ENCODE assay signal across 18 cellular contexts in genomic region chr5:132821791-132822190, GRCh38. TPM values are rescaled to one million over a fixed set of nuclear protein-coding genes. Genes with fewer than 3 reads are reported as not detected.
DNase-seq lines count a peak whose midpoint lies in the region; ATAC-seq and TF ChIP-seq lines count a peak whose summit lies in the region.
"Had no signal": no experiment of that assay in that cellular context is flagged by ENCODE, and none has a peak within 500 bp of the region (broad histone marks: within the 10 kb centered on the region; RNA-seq: fewer than 3 reads in every experiment).

No MANE protein-coding gene starts in this region.

- no peak overlapping the region for H4K8ac ChIP-seq in neuronal stem cell (ENCODE audit: low read depth, low read length)

- intact Hi-C loops in aorta (cut with DNase I), result loop anchor here (2.0 to 5.0 kb wide), 2 partner anchors 67 to 69 kb away; no protein-coding TSS in a partner anchor

- no peak overlapping the region for H3K27ac ChIP-seq in GM23248
- H3K27ac ChIP-seq in fibroblast of lung (ENCODE audit: insufficient read depth, low read length), result no peak overlapping the region
- no peak overlapping the region for H3K27ac ChIP-seq in neuronal stem cell (replicated peaks; ENCODE audit: low read length)
- no peak overlapping the region for H3K27ac ChIP-seq in aorta (ENCODE audit: low read depth in 1 of 2, low read length in 2 of 2)
- H3K27ac ChIP-seq: cardiac muscle cell had no signal

- H4K20me1 ChIP-seq in GM23248 (ENCODE audit: insufficient read depth) (no peaks in the 10 kb centered on the region), fibroblast of lung (ENCODE audit: control insufficient read depth, extremely low read depth, insufficient read depth, low read length) (no peaks in the 10 kb centered on the region)

- H2BK5ac ChIP-seq in neuronal stem cell (ENCODE audit: low read length), result no peak overlapping the region

- DNase-seq in GM23248 (peak; percentile 59), NCI-H446 treated with DMSO at 0.1 percent for 48 hours (lab: John Stamatoyannopoulos, UW) (peak; percentile 49), fibroblast of lung (ENCODE audit: low read depth in 2 of 2) (peak; percentile 48 to 62), neuronal stem cell (ENCODE audit: low spot score) (no peak), NCI-H1417 (lab: John Stamatoyannopoulos, UW) (no peak), NCI-H1048 (lab: John Stamatoyannopoulos, UW) (no peak), aorta (no peak)
- DNase-seq: Caco-2; left colon; NCI-H526; occipital lobe; SIG-M5; stimulated activated naive CD4-positive, alpha-beta T cell had no signal

- H2BK120ac ChIP-seq in neuronal stem cell (ENCODE audit: low read depth, low read length), result no peak overlapping the region

- H2AK5ac ChIP-seq in neuronal stem cell (ENCODE audit: low read depth, low read length), result no peak overlapping the region

- H2BK12ac ChIP-seq in neuronal stem cell (ENCODE audit: low read length), result no peak overlapping the region

- H3K4me1 ChIP-seq in GM23248 (ENCODE audit: insufficient read depth) (no peaks in the 10 kb centered on the region), fibroblast of lung (ENCODE audit: control insufficient read depth, extremely low read depth, insufficient read depth, low read length) (peaks cover 2% of the 10 kb centered on the region), neuronal stem cell (ENCODE audit: control insufficient read depth in 2 of 2, insufficient read depth in 1 of 2, low read depth in 1 of 2, low read length in 2 of 2) (peaks cover 0 to 4% of the 10 kb centered on the region in 2 donors), aorta (ENCODE audit: control insufficient read depth in 1 of 2, insufficient read depth in 2 of 2, low read length in 2 of 2) (no peaks in the 10 kb centered on the region)
- H3K4me1 ChIP-seq: Caco-2 had no signal

- H2AFZ ChIP-seq in GM23248 (no peak overlapping the region), fibroblast of lung (ENCODE audit: low read length) (no peak overlapping the region), neuronal stem cell (ENCODE audit: low read length) (peak overlapping the region; percentile 49)

- H3K4me2 ChIP-seq in GM23248 (ENCODE audit: unreplicated experiment), result no peak overlapping the region
- no peak overlapping the region for H3K4me2 ChIP-seq in fibroblast of lung (ENCODE audit: extremely low read depth, insufficient read depth, low read length)
- no peak overlapping the region for H3K4me2 ChIP-seq in neuronal stem cell (ENCODE audit: insufficient read depth, low read length, poor library complexity, severe bottlenecking)

- H3K4me3 ChIP-seq in GM23248 (no peak overlapping the region), fibroblast of lung (replicated peaks in 1 of 4; ENCODE audit: control extremely low read depth in 1 of 4, insufficient read depth in 1 of 4, low read depth in 3 of 4, low read length in 4 of 4) (no peak overlapping the region), neuronal stem cell (ENCODE audit: low read length in 2 of 2) (no peak overlapping the region), aorta (ENCODE audit: low read length in 2 of 2) (no peak overlapping the region)
- H3K4me3 ChIP-seq: cardiac muscle cell, GM12878 had no signal

- no peak overlapping the region for H3K23ac ChIP-seq in neuronal stem cell (ENCODE audit: low read depth, low read length, poor library complexity)

- H3K36me3 ChIP-seq in GM23248 (ENCODE audit: low read depth), result no peaks in the 10 kb centered on the region
- H3K36me3 ChIP-seq in fibroblast of lung (ENCODE audit: control insufficient read depth, insufficient read depth, low read length), result no peaks in the 10 kb centered on the region
- H3K36me3 ChIP-seq in neuronal stem cell (replicated peaks in 1 of 2; ENCODE audit: control insufficient read depth in 2 of 2, insufficient read depth in 2 of 2, low read length in 2 of 2), result no peaks in the 10 kb centered on the region
- no peaks in the 10 kb centered on the region for H3K36me3 ChIP-seq in aorta (ENCODE audit: control insufficient read depth in 1 of 2, insufficient read depth in 2 of 2, low read length in 1 of 2)
- H3K36me3 ChIP-seq: cardiac muscle cell had no signal

- H3K27me3 ChIP-seq in GM23248 (replicated peaks; ENCODE audit: insufficient read depth), result no peaks in the 10 kb centered on the region
- H3K27me3 ChIP-seq in fibroblast of lung (ENCODE audit: control insufficient read depth, insufficient read depth, low read length), result no peaks in the 10 kb centered on the region
- H3K27me3 ChIP-seq in neuronal stem cell (ENCODE audit: control insufficient read depth in 3 of 3, insufficient read depth in 3 of 3, low read depth in 1 of 3, low read length in 3 of 3), result peaks cover 12 to 69% (median 45%) of the 10 kb centered on the region in 3 experiments
- H3K27me3 ChIP-seq in aorta (ENCODE audit: control insufficient read depth in 1 of 2, insufficient read depth in 2 of 2, low read length in 1 of 2), result no peaks in the 10 kb centered on the region

- no peak overlapping the region for H3K14ac ChIP-seq in neuronal stem cell (ENCODE audit: low read length)

- H3K9ac ChIP-seq in GM23248, result no peak overlapping the region
- no peak overlapping the region for H3K9ac ChIP-seq in fibroblast of lung (ENCODE audit: insufficient read depth, low read length)
- H3K9ac ChIP-seq in neuronal stem cell (ENCODE audit: low read depth, low read length, poor library complexity), result no peak overlapping the region

- in situ Hi-C loops in GM23248 (cut with MboI), result loop anchor here (25.0 kb wide), 1 partner anchor 434 kb away; no protein-coding TSS in a partner anchor

- no peaks in the 10 kb centered on the region for H3K79me2 ChIP-seq in GM23248 (ENCODE audit: insufficient read depth)
- H3K79me2 ChIP-seq in fibroblast of lung (ENCODE audit: control insufficient read depth, insufficient read depth, low read length), result no peaks in the 10 kb centered on the region

- no peak overlapping the region for H3K18ac ChIP-seq in neuronal stem cell (ENCODE audit: low read length)

- no peaks in the 10 kb centered on the region for H3K79me1 ChIP-seq in neuronal stem cell (ENCODE audit: low read depth, low read length)

- no peak overlapping the region for H3K4ac ChIP-seq in neuronal stem cell (ENCODE audit: low read length)

- H3K9me3 ChIP-seq in GM23248 (ENCODE audit: low read depth), result no peaks in the 10 kb centered on the region
- H3K9me3 ChIP-seq in fibroblast of lung (ENCODE audit: control insufficient read depth, insufficient read depth, low read depth, low read length), result no peaks in the 10 kb centered on the region
- peaks cover 0 to 2% of the 10 kb centered on the region in 2 donors for H3K9me3 ChIP-seq in neuronal stem cell (replicated peaks in 1 of 2; ENCODE audit: control insufficient read depth in 2 of 2, insufficient read depth in 1 of 2, low read depth in 1 of 2, low read length in 2 of 2)
- no peaks in the 10 kb centered on the region for H3K9me3 ChIP-seq in aorta (ENCODE audit: control insufficient read depth, low read length)
- H3K9me3 ChIP-seq: Caco-2 had no signal

- 59 to 63% methylated on average over 1 of the region's 1 CpG for WGBS in GM23248 (ENCODE audit: low coverage in 1 of 2, low lambda C conversion rate in 2 of 2, missing lambda C conversion rate in 2 of 2), 2 experiments
- no CpG with 5 or more reads among the region's 1 CpG for WGBS in neuronal stem cell (ENCODE audit: extremely low coverage in 2 of 2, insufficient read length in 2 of 2, insufficient replicate concordance in 1 of 2), 2 donors
- 95 to 100% methylated on average over 1 of the region's 1 CpG for WGBS in aorta, 2 donors

- H3F3A ChIP-seq in GM23248 (ENCODE audit: insufficient read depth), result peaks cover 11% of the 10 kb centered on the region

- H4K91ac ChIP-seq in neuronal stem cell (ENCODE audit: low read depth, low read length, poor library complexity), result no peak overlapping the region

- H2BK15ac ChIP-seq in neuronal stem cell (ENCODE audit: low read length), result no peak overlapping the region

- ATAC-seq in HG02763 (IDR thresholded peaks at IDR 0.05; ENCODE audit: unreplicated experiment), result no peak
- ATAC-seq in aorta (ENCODE audit: low FRiP score), result no peak
- ATAC-seq: esophagus mucosa, GM12878, HCT116, left colon had no signal

- no peak for TF ChIP-seq CTCF in fibroblast of lung (conservative IDR thresholded peaks at IDR 0.05 in 1 of 2, IDR thresholded peaks at IDR 0.05 in 1 of 2; ENCODE audit: low read depth in 1 of 2, low read length in 2 of 2)

- no peaks in the 10 kb centered on the region for H3K9me2 ChIP-seq in GM23248 (ENCODE audit: insufficient read depth)

RNA-seq across cellular contexts. Expression of gene SHROOM1, which starts 8.7 kb away (rescaled TPM):
- total RNA-seq in GM23248 (2014; rRNA removed; shearing (Covaris generic)), result 9.9 and 13.2 TPM in 2 replicates
- polyA plus RNA-seq in GM23248 (2016; fragmentation: Nextera tagmentation; extraction: Ambion mirVana) (3.8 and 3.9 TPM in 2 replicates), fibroblast of lung (2.9 and 6.2 TPM in 2 replicates), aorta (10 to 100 TPM in 1 of 2 donors, 1 to 10 TPM in 1; 1.4 to 11.7 TPM)
- total RNA-seq in fibroblast of lung (4.1 and 6.1 TPM in 2 replicates), aorta (10 to 100 TPM in 1 of 2 donors, 1 to 10 TPM in 1; 6.1 to 15.0 TPM)
- polyA plus RNA-seq in fibroblast of lung (2012), result 5.4 and 6.7 TPM in 2 replicates
- 4.2 and 6.3 TPM in 2 replicates for polyA minus RNA-seq in fibroblast of lung (ENCODE audit: low replicate concordance)
- 1.7 TPM for polyA plus RNA-seq in neuronal stem cell (2013, experiment 1 of 2)
- polyA plus RNA-seq in neuronal stem cell (2013, experiment 2 of 2), result 1.8 TPM

RNA-seq across cellular contexts. Expression of gene SOWAHA, which starts 8.7 kb away (rescaled TPM):
- not detected in 2 replicates for total RNA-seq in GM23248 (2014; rRNA removed; shearing (Covaris generic))
- polyA plus RNA-seq in GM23248 (2016; fragmentation: Nextera tagmentation; extraction: Ambion mirVana) (not detected in 2 replicates), fibroblast of lung (0.02 and 0.03 TPM in 2 replicates), aorta (1 to 10 TPM in 1 of 2 donors, under 1 TPM in 1; 0.41 to 9.5 TPM)
- total RNA-seq in fibroblast of lung (0.17 and 0.26 TPM in 2 replicates), aorta (under 1 TPM in 1 of 2 donors, not detected in 1; 0.18 TPM)
- not detected in 2 replicates for polyA plus RNA-seq in fibroblast of lung (2012)
- not detected in 2 replicates for polyA minus RNA-seq in fibroblast of lung (ENCODE audit: low replicate concordance)
- polyA plus RNA-seq in neuronal stem cell (2013, experiment 1 of 2), result 0.03 TPM
- 0.01 TPM for polyA plus RNA-seq in neuronal stem cell (2013, experiment 2 of 2)
- total RNA-seq: cardiac muscle cell had no signal
- polyA plus RNA-seq: cardiac muscle cell had no signal

RNA-seq across cellular contexts. Expression of gene GDF9, which starts 44.5 kb away (rescaled TPM):
- 0.32 TPM in 1 of 2 replicates, not detected in the other for total RNA-seq in GM23248 (2014; rRNA removed; shearing (Covaris generic))
- polyA plus RNA-seq in GM23248 (2016; fragmentation: Nextera tagmentation; extraction: Ambion mirVana), result not detected in 2 replicates
- total RNA-seq in fibroblast of lung, result under 0.01 and 0.17 TPM in 2 replicates
- 0.07 and 0.11 TPM in 2 replicates for polyA plus RNA-seq in fibroblast of lung
- 0.05 TPM in 1 of 2 replicates, not detected in the other for polyA plus RNA-seq in fibroblast of lung (2012)
- not detected in 2 replicates for polyA minus RNA-seq in fibroblast of lung (ENCODE audit: low replicate concordance)
- polyA plus RNA-seq in neuronal stem cell (2013, experiment 1 of 2), result 0.13 TPM
- polyA plus RNA-seq in neuronal stem cell (2013, experiment 2 of 2), result 0.26 TPM
- total RNA-seq in aorta, result under 1 TPM; 0.19 to 0.39 TPM
- under 1 TPM in 1 of 2 donors, not detected in 1; 0.84 TPM for polyA plus RNA-seq in aorta

RNA-seq across cellular contexts. Expression of gene UQCRQ, which starts 44.7 kb away (rescaled TPM):
- total RNA-seq in GM23248 (2014; rRNA removed; shearing (Covaris generic)), result 77.9 and 138 TPM in 2 replicates
- polyA plus RNA-seq in GM23248 (2016; fragmentation: Nextera tagmentation; extraction: Ambion mirVana) (1,006 and 1,056 TPM in 2 replicates), fibroblast of lung (157 and 200 TPM in 2 replicates), aorta (100 to 1,000 TPM; 249 to 397 TPM)
- total RNA-seq in fibroblast of lung (112 and 113 TPM in 2 replicates), aorta (100 to 1,000 TPM; 212 to 249 TPM)
- polyA plus RNA-seq in fibroblast of lung (2012), result 571 and 577 TPM in 2 replicates
- polyA minus RNA-seq in fibroblast of lung (ENCODE audit: low replicate concordance), result 28.9 and 46.4 TPM in 2 replicates
- polyA plus RNA-seq in neuronal stem cell (2013, experiment 1 of 2), result 300 TPM
- 323 TPM for polyA plus RNA-seq in neuronal stem cell (2013, experiment 2 of 2)

RNA-seq across cellular contexts. Expression of gene SEPTIN8, which starts 44.8 kb away (rescaled TPM):
- total RNA-seq in GM23248 (2014; rRNA removed; shearing (Covaris generic)), result 36.5 and 41.9 TPM in 2 replicates
- polyA plus RNA-seq in GM23248 (2016; fragmentation: Nextera tagmentation; extraction: Ambion mirVana) (26.9 and 28.8 TPM in 2 replicates), fibroblast of lung (62.1 and 71.1 TPM in 2 replicates), aorta (10 to 100 TPM; 48.6 to 58.2 TPM)
- total RNA-seq in fibroblast of lung (50.3 and 64.2 TPM in 2 replicates), aorta (100 to 1,000 TPM in 1 of 2 donors, 10 to 100 TPM in 1; 56.7 to 103 TPM)
- 46.2 and 52.5 TPM in 2 replicates for polyA plus RNA-seq in fibroblast of lung (2012)
- 38.9 and 78.1 TPM in 2 replicates for polyA minus RNA-seq in fibroblast of lung (ENCODE audit: low replicate concordance)
- polyA plus RNA-seq in neuronal stem cell (2013, experiment 1 of 2), result 53.7 TPM
- polyA plus RNA-seq in neuronal stem cell (2013, experiment 2 of 2), result 53.2 TPM

Comparison
In these comparisons a context has a peak if more than half of its experiments do, and no peak if none do; other contexts are left out.
1. DNase-seq: peak in GM23248 (single experiment), NCI-H446 treated with DMSO at 0.1 percent for 48 hours (single experiment) and fibroblast of lung (2 of 2); none in neuronal stem cell (single experiment), NCI-H1417 (0 of 3), NCI-H1048 (single experiment) and aorta (0 of 2).